ENCODE assay signal across 2 cellular contexts in the genomic region with DNA sequence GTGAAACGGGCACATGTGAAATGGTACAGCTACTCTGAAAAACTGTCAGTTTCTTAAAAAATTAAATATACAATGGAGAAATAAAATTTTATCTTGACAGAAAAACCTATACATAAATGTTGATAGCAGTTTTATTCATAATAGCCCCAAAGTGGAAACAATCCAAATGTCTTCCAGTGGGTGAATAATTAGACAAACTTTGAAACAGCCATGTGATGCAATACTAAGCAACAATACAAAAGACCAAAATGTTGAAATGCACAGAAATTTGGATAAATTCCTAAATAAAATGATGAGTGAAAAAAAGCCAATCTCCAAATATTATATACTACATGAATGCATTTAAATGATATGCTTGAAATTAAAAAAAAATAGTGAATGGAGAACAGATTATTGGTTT.
TF ChIP-seq lines count a peak whose summit lies in the region.

No MANE protein-coding gene starts in this region.

TF ChIP-seq in HCT116, 20 proteins besides CTCF, POLR2A, EP300 and RAD21:
- TF ChIP-seq, protein P1, sequence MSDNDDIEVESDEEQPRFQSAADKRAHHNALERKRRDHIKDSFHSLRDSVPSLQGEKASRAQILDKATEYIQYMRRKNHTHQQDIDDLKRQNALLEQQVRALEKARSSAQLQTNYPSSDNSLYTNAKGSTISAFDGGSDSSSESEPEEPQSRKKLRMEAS (IDR thresholded peaks at IDR 0.05): no peak
- TF ChIP-seq FOSL1 (IDR thresholded peaks at IDR 0.05; ENCODE audit: low read depth): no peak
- peak; percentile 29; the same call in 1 of the 2 replicates for TF ChIP-seq CEBPB (IDR thresholded peaks at IDR 0.05; ENCODE audit: low read depth)
- TF ChIP-seq, protein P2, sequence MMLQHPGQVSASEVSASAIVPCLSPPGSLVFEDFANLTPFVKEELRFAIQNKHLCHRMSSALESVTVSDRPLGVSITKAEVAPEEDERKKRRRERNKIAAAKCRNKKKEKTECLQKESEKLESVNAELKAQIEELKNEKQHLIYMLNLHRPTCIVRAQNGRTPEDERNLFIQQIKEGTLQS (IDR thresholded peaks at IDR 0.05): no peak
TF ChIP-seq in HCT116: peak in this region for 1.

TF ChIP-seq in K562, 482 proteins besides CTCF, POLR2A, EP300 and RAD21 (continued from another document):
- TF ChIP-seq, protein P3, sequence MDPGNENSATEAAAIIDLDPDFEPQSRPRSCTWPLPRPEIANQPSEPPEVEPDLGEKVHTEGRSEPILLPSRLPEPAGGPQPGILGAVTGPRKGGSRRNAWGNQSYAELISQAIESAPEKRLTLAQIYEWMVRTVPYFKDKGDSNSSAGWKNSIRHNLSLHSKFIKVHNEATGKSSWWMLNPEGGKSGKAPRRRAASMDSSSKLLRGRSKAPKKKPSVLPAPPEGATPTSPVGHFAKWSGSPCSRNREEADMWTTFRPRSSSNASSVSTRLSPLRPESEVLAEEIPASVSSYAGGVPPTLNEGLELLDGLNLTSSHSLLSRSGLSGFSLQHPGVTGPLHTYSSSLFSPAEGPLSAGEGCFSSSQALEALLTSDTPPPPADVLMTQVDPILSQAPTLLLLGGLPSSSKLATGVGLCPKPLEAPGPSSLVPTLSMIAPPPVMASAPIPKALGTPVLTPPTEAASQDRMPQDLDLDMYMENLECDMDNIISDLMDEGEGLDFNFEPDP (CRISPR knock-in tag; IDR thresholded peaks at IDR 0.05): no peak
